ENCODE assay signal across 9 cellular contexts in genomic region chr9:114153761-114154596, GRCh38. TPM values are rescaled to one million over a fixed set of nuclear protein-coding genes. Genes with fewer than 3 reads are reported as not detected.
A peak's percentile ranks its signal among the peaks of the same experiment; 100 is the strongest.
DNase-seq lines count a peak whose midpoint lies in the region; ATAC-seq and TF ChIP-seq lines count a peak whose summit lies in the region.
"Had no signal": no experiment of that assay in that cellular context is flagged by ENCODE, and none has a peak within 500 bp of the region (broad histone marks: within the 10 kb centered on the region; RNA-seq: fewer than 3 reads in every experiment).

No MANE protein-coding gene starts in this region.

- peaks cover 0 to 16% (median 4%) of the 10 kb centered on the region in 11 experiments; a peak in 5 of 22 replicates for H3K36me3 ChIP-seq in BLaER1 treated with 17β-estradiol and CSF1 and Interleukin-3, amounts not matched to agents 10 nM and 100 nM
- no peaks in the 10 kb centered on the region for H3K36me3 ChIP-seq in ectodermal cell (ENCODE audit: control insufficient read depth, insufficient read depth, low read length)
- no peaks in the 10 kb centered on the region for H3K36me3 ChIP-seq in naive thymus-derived CD4-positive, alpha-beta T cell (ENCODE audit: control insufficient read depth in 2 of 3, insufficient read depth in 3 of 3, low read length in 3 of 3)

- no peaks in the 10 kb centered on the region for H3K9me3 ChIP-seq in BLaER1 treated with 17β-estradiol and CSF1 and Interleukin-3, amounts not matched to agents 10 nM and 100 nM (replicated peaks in 1 of 11)
- H3K9me3 ChIP-seq in ectodermal cell (ENCODE audit: control insufficient read depth, low read length) = no peaks in the 10 kb centered on the region
- no peaks in the 10 kb centered on the region for H3K9me3 ChIP-seq in naive thymus-derived CD4-positive, alpha-beta T cell (ENCODE audit: control insufficient read depth in 2 of 3, low read length in 3 of 3)

- H3K4me2 ChIP-seq in BLaER1 treated with 17β-estradiol and CSF1 and Interleukin-3, amounts not matched to agents 10 nM and 100 nM = peak overlapping the region; percentile 86 to 97 (median 91)

- H3K27ac Mint-ChIP-seq in naive thymus-derived CD4-positive, alpha-beta T cell = peak overlapping the region in 2 of 9 donors; percentile 2 to 5

- CTCF ChIA-PET in naive thymus-derived CD4-positive, alpha-beta T cell (lab: Charles Lee) = interaction anchor here (0.6 to 1.8 kb wide), 4 partner anchors 46 to 151 kb away, joined by 3 to 6 read pairs (median 4); no protein-coding TSS in a partner anchor

- peaks cover 17 to 44% (median 42%) of the 10 kb centered on the region in 10 experiments for H3K4me1 ChIP-seq in BLaER1 treated with 17β-estradiol and CSF1 and Interleukin-3, amounts not matched to agents 10 nM and 100 nM
- H3K4me1 ChIP-seq in ectodermal cell (ENCODE audit: control insufficient read depth, insufficient read depth, low read length) = peaks cover 20% of the 10 kb centered on the region
- peaks cover 0 to 13% of the 10 kb centered on the region in 2 donors for H3K4me1 ChIP-seq in naive thymus-derived CD4-positive, alpha-beta T cell (ENCODE audit: control insufficient read depth in 2 of 2, insufficient read depth in 2 of 2, low read length in 2 of 2)

- 1% methylated on average over 80 of the region's 80 CpGs for WGBS in ectodermal cell, 2 experiments

- peak overlapping the region; percentile 38 to 96 (median 52) for H3K4me3 ChIP-seq in BLaER1 treated with 17β-estradiol and CSF1 and Interleukin-3, amounts not matched to agents 10 nM and 100 nM
- H3K4me3 ChIP-seq in ectodermal cell (ENCODE audit: insufficient read depth, low read depth, low read length) = peak overlapping the region; percentile 49
- peak overlapping the region; percentile 40 for H3K4me3 ChIP-seq in naive thymus-derived CD4-positive, alpha-beta T cell (ENCODE audit: low read length)

- H3K27ac ChIP-seq in BLaER1 treated with 17β-estradiol and CSF1 and Interleukin-3, amounts not matched to agents 10 nM and 100 nM = no peak overlapping the region
- no peak overlapping the region for H3K27ac ChIP-seq in ectodermal cell (ENCODE audit: insufficient read depth, low read depth, low read length, poor library complexity, severe bottlenecking)
- no peak overlapping the region for H3K27ac ChIP-seq in naive thymus-derived CD4-positive, alpha-beta T cell (ENCODE audit: low read depth, low read length)
- H3K27ac ChIP-seq: epithelial cell of prostate had no signal

- DNase-seq in Kasumi-1 (lab: John Stamatoyannopoulos, UW) (peak; percentile 3 to 5), NCI-H1092 treated with DMSO at 0.1 percent for 48 hours (lab: John Stamatoyannopoulos, UW) (no peak), NCI-H1694 treated with DMSO at 0.1 percent for 48 hours (lab: John Stamatoyannopoulos, UW) (no peak), GM20000 (ENCODE audit: low spot score) (no peak)
- no peak for DNase-seq in naive thymus-derived CD4-positive, alpha-beta T cell

- peak overlapping the region; percentile 41 to 98 (median 78) for H3K4me3 Mint-ChIP-seq in naive thymus-derived CD4-positive, alpha-beta T cell

- no peak for TF ChIP-seq CTCF in GM20000 (IDR thresholded peaks at IDR 0.05; ENCODE audit: extremely low read depth, missing control alignments)

- POLR2A ChIA-PET in naive thymus-derived CD4-positive, alpha-beta T cell (lab: Charles Lee) = interaction anchor here (0.8 kb wide), 1 partner anchor 12 kb away, joined by 3 read pairs; no protein-coding TSS in a partner anchor

- intact Hi-C loops in naive thymus-derived CD4-positive, alpha-beta T cell (cut with micrococcal nuclease) = loop anchor here in 1 of 2 donors (10.0 kb wide), 2 partner anchors 231 to 351 kb away; partner anchors contain the start of genes AKNA and WHRN

- peaks cover 15 to 32% (median 24%) of the 10 kb centered on the region in 7 donors for H3K4me1 Mint-ChIP-seq in naive thymus-derived CD4-positive, alpha-beta T cell

- H3K27me3 ChIP-seq in BLaER1 treated with 17β-estradiol and CSF1 and Interleukin-3, amounts not matched to agents 10 nM and 100 nM = peaks cover 31 to 42% (median 39%) of the 10 kb centered on the region in 11 experiments
- H3K27me3 ChIP-seq in ectodermal cell (ENCODE audit: control insufficient read depth, insufficient read depth, low read length, poor library complexity, severe bottlenecking) = peaks cover 23% of the 10 kb centered on the region
- H3K27me3 ChIP-seq in naive thymus-derived CD4-positive, alpha-beta T cell (ENCODE audit: control insufficient read depth in 2 of 2, insufficient read depth in 2 of 2, low read length in 2 of 2) = peaks cover 0 to 4% of the 10 kb centered on the region in 2 donors

- no peaks in the 10 kb centered on the region for H3K9me3 Mint-ChIP-seq in naive thymus-derived CD4-positive, alpha-beta T cell

- peaks cover 4 to 48% (median 39%) of the 10 kb centered on the region in 11 experiments; a peak in 21 of 22 replicates for H4K20me1 ChIP-seq in BLaER1 treated with 17β-estradiol and CSF1 and Interleukin-3, amounts not matched to agents 10 nM and 100 nM

- ATAC-seq in naive thymus-derived CD4-positive, alpha-beta T cell = no peak
- ATAC-seq in GM18867 (IDR thresholded peaks at IDR 0.05; ENCODE audit: unreplicated experiment) = no peak

- H3K27me3 Mint-ChIP-seq in naive thymus-derived CD4-positive, alpha-beta T cell = peaks cover 42 to 54% (median 51%) of the 10 kb centered on the region in 5 donors

- peak overlapping the region in 3 of 11 experiments; percentile 19 to 52 (median 38); a peak in 5 of 22 replicates for H3K9ac ChIP-seq in BLaER1 treated with 17β-estradiol and CSF1 and Interleukin-3, amounts not matched to agents 10 nM and 100 nM

- H3K36me3 Mint-ChIP-seq in naive thymus-derived CD4-positive, alpha-beta T cell = no peaks in the 10 kb centered on the region

RNA-seq across cellular contexts. Expression of gene COL27A1, which starts 1.4 kb away (rescaled TPM):
- 29.6 TPM for polyA plus RNA-seq in ectodermal cell (2013, experiment 1 of 4)
- polyA plus RNA-seq in ectodermal cell (2013, experiment 2 of 4) = 22.9 TPM
- polyA plus RNA-seq in ectodermal cell (2013, experiment 3 of 4) = 17.9 TPM
- 19.3 TPM for polyA plus RNA-seq in ectodermal cell (2013, experiment 4 of 4)
- total RNA-seq in naive thymus-derived CD4-positive, alpha-beta T cell = 1 to 10 TPM; 1.2 to 2.4 (median 1.9) TPM
- not detected for polyA plus RNA-seq in naive thymus-derived CD4-positive, alpha-beta T cell

RNA-seq across cellular contexts. Expression of gene KIF12, which starts 54.9 kb away (rescaled TPM):
- polyA plus RNA-seq in ectodermal cell (2013, experiment 1 of 4) = not detected
- polyA plus RNA-seq in ectodermal cell (2013, experiment 2 of 4) = 0.34 TPM
- polyA plus RNA-seq in ectodermal cell (2013, experiment 3 of 4) = 0.16 TPM
- 0.32 TPM for polyA plus RNA-seq in ectodermal cell (2013, experiment 4 of 4)
- not detected for total RNA-seq in naive thymus-derived CD4-positive, alpha-beta T cell
- polyA plus RNA-seq in naive thymus-derived CD4-positive, alpha-beta T cell = not detected

Comparison
In these comparisons a context has a peak if more than half of its experiments do, and no peak if none do; other contexts are left out.
1. DNase-seq: peak in Kasumi-1 (2 of 2); none in naive thymus-derived CD4-positive, alpha-beta T cell (0 of 9), NCI-H1092 treated with DMSO at 0.1 percent for 48 hours (single experiment), NCI-H1694 treated with DMSO at 0.1 percent for 48 hours (single experiment) and GM20000 (single experiment).
2. Peak in every context shown above with its lines, with median percentiles within 50 percentile points of each other: H3K4me3 ChIP-seq.